In genomic region chr4:102501635-102502382, GRCh38 we compare ENCODE assay signal across 8 cellular contexts. TPM values are rescaled to one million over a fixed set of nuclear protein-coding genes. Genes with fewer than 3 reads are reported as not detected.
DNase-seq lines count a peak whose midpoint lies in the region; ATAC-seq and TF ChIP-seq lines count a peak whose summit lies in the region.

No MANE protein-coding gene starts in this region.

- DNase-seq in AG10803 (ENCODE audit: low read depth) (peak; percentile 88), NCI-H69 (lab: John Stamatoyannopoulos, UW) (peak; percentile 69), lung microvascular endothelial cell (ENCODE audit: low read depth in 2 of 2) (peak; percentile 82 to 83)
- DNase-seq in activated CD4-positive, alpha-beta memory T cell treated with anti-CD3 and anti-CD28 coated beads, Interleukin-2, amount 10 ng/mL, durations not matched to agents 7 days and 5 days, result peak; percentile 70
- DNase-seq in stimulated activated CD8-positive, alpha-beta memory T cell treated with anti-CD3 and anti-CD28 coated beads, Interleukin-12 subunit alpha, Interleukin-12 subunit beta, amount 100 ng/mL, for 1 hour (ENCODE audit: low read depth), result peak; percentile 29

- peak overlapping the region; percentile 89 for H3K4me3 Mint-ChIP-seq in activated CD4-positive, alpha-beta memory T cell treated with anti-CD3 and anti-CD28 coated beads, Interleukin-2, amount 10 ng/mL, durations not matched to agents 7 days and 5 days

- no peaks in the 10 kb centered on the region for H3K9me3 Mint-ChIP-seq in activated CD4-positive, alpha-beta memory T cell treated with anti-CD3 and anti-CD28 coated beads, Interleukin-2, amount 10 ng/mL, durations not matched to agents 7 days and 5 days

- CTCF ChIA-PET in activated CD4-positive, alpha-beta memory T cell treated with anti-CD3 and anti-CD28 coated beads, Interleukin-2, amount 10 ng/mL, durations not matched to agents 7 days and 5 days (lab: Charles Lee), result interaction anchor here (0.8 to 2.1 kb wide), 5 partner anchors 54 to 290 kb away, joined by 3 to 5 read pairs (median 3); no protein-coding TSS in a partner anchor

- no peaks in the 10 kb centered on the region for H3K4me1 ChIP-seq in ectodermal cell (ENCODE audit: control insufficient read depth, insufficient read depth, low read length)

- H3K27ac ChIP-seq in ectodermal cell (ENCODE audit: insufficient read depth, low read depth, low read length, poor library complexity, severe bottlenecking), result peak overlapping the region; percentile 64

- peaks cover 14% of the 10 kb centered on the region for H3K27me3 ChIP-seq in ectodermal cell (ENCODE audit: control insufficient read depth, insufficient read depth, low read length, poor library complexity, severe bottlenecking)

- H3K4me3 ChIP-seq in AG10803 (ENCODE audit: low read length) (peak overlapping the region; percentile 88), ectodermal cell (ENCODE audit: insufficient read depth, low read depth, low read length) (peak overlapping the region; percentile 73)

- H3K4me1 Mint-ChIP-seq in activated CD4-positive, alpha-beta memory T cell treated with anti-CD3 and anti-CD28 coated beads, Interleukin-2, amount 10 ng/mL, durations not matched to agents 7 days and 5 days, result peaks cover 31% of the 10 kb centered on the region

- H3K9me3 ChIP-seq in ectodermal cell (ENCODE audit: control insufficient read depth, low read length), result no peaks in the 10 kb centered on the region

- POLR2A ChIA-PET in activated CD4-positive, alpha-beta memory T cell treated with anti-CD3 and anti-CD28 coated beads, Interleukin-2, amount 10 ng/mL, durations not matched to agents 7 days and 5 days (lab: Charles Lee), result interaction anchor here (0.7 to 5.5 kb wide), 19 partner anchors 10 to 367 kb away, joined by 3 to 43 read pairs (median 8); partner anchors contain the start of genes CISD2, MANBA, SLC39A8 and UBE2D3

- peak; percentile 47 for ATAC-seq in GM19023 (IDR thresholded peaks at IDR 0.05; ENCODE audit: unreplicated experiment)
- ATAC-seq in HG03159 (IDR thresholded peaks at IDR 0.05; ENCODE audit: unreplicated experiment), result peak; percentile 41

- H3K36me3 Mint-ChIP-seq in activated CD4-positive, alpha-beta memory T cell treated with anti-CD3 and anti-CD28 coated beads, Interleukin-2, amount 10 ng/mL, durations not matched to agents 7 days and 5 days (ENCODE audit: low read depth), result peaks cover 21% of the 10 kb centered on the region

- H3K27ac Mint-ChIP-seq in activated CD4-positive, alpha-beta memory T cell treated with anti-CD3 and anti-CD28 coated beads, Interleukin-2, amount 10 ng/mL, durations not matched to agents 7 days and 5 days, result peak overlapping the region; percentile 87

- WGBS in ectodermal cell, 2 experiments, result 0% methylated on average over 60 to 63 of the region's 63 CpGs

- peaks cover 3% of the 10 kb centered on the region for H3K27me3 Mint-ChIP-seq in activated CD4-positive, alpha-beta memory T cell treated with anti-CD3 and anti-CD28 coated beads, Interleukin-2, amount 10 ng/mL, durations not matched to agents 7 days and 5 days

- no peaks in the 10 kb centered on the region for H3K36me3 ChIP-seq in ectodermal cell (ENCODE audit: control insufficient read depth, insufficient read depth, low read length)

- TF ChIP-seq CTCF in AG10803 (conservative IDR thresholded peaks at IDR 0.05; ENCODE audit: low read length), result no peak

RNA-seq across cellular contexts. Expression of gene NFKB1, which starts 0.7 kb away (rescaled TPM):
- total RNA-seq in activated CD4-positive, alpha-beta memory T cell treated with anti-CD3 and anti-CD28 coated beads, Interleukin-2, amount 10 ng/mL, durations not matched to agents 7 days and 5 days, result 10 to 100 TPM; 84.7 to 88.1 TPM
- 7.8 TPM for polyA plus RNA-seq in ectodermal cell (2013, experiment 1 of 4)
- 4.9 TPM for polyA plus RNA-seq in ectodermal cell (2013, experiment 2 of 4)
- polyA plus RNA-seq in ectodermal cell (2013, experiment 3 of 4), result 5.0 TPM
- polyA plus RNA-seq in ectodermal cell (2013, experiment 4 of 4), result 6.1 TPM
- total RNA-seq in lung microvascular endothelial cell, result 31.6 and 46.8 TPM in 2 replicates

Comparison
In these comparisons a context has a peak if more than half of its experiments do, and no peak if none do; other contexts are left out.
1. Peak in every context shown above with its lines: DNase-seq, ATAC-seq, H3K4me3 ChIP-seq and H3K27ac ChIP-seq.
2. DNase-seq: peak in every context shown above with its lines; median percentile 88 in AG10803; 82 in lung microvascular endothelial cell; 70 in activated CD4-positive, alpha-beta memory T cell treated with anti-CD3 and anti-CD28 coated beads, Interleukin-2, amount 10 ng/mL, durations not matched to agents 7 days and 5 days; 69 in NCI-H69; 29 in stimulated activated CD8-positive, alpha-beta memory T cell treated with anti-CD3 and anti-CD28 coated beads, Interleukin-12 subunit alpha, Interleukin-12 subunit beta, amount 100 ng/mL, for 1 hour.